Comparison of ENCODE assay signal across 19 cellular contexts in genomic region chr3:11619946-11620652, GRCh38. TPM values are rescaled to one million over a fixed set of nuclear protein-coding genes. Genes with fewer than 3 reads are reported as not detected.
DNase-seq lines count a peak whose midpoint lies in the region; ATAC-seq and TF ChIP-seq lines count a peak whose summit lies in the region.
"Had no signal": no experiment of that assay in that cellular context is flagged by ENCODE, and none has a peak within 500 bp of the region (broad histone marks: within the 10 kb centered on the region; RNA-seq: fewer than 3 reads in every experiment).

No MANE protein-coding gene starts in this region.

- in situ Hi-C loops in gastrocnemius medialis (cut with MboI; ENCODE audit: low sequenced_read_pairs in 4 of 4): no loop called here

- no peaks in the 10 kb centered on the region for H3K36me3 Mint-ChIP-seq in WTC11

- DNase-seq in Right ventricle myocardium superior: no peak
- no peak for DNase-seq in cardiac septum (ENCODE audit: low spot score)
- DNase-seq in WTC11 (ENCODE audit: low spot score): no peak
- DNase-seq in left lung: no peak
- no peak for DNase-seq in stomach
- DNase-seq in activated effector memory CD4-positive, alpha-beta T cell treated with anti-CD3 and anti-CD28 coated beads, Interleukin-2, amount 50 U/mL, for 16 hours: no peak
- DNase-seq in thyroid gland: no peak
- no peak for DNase-seq in gastrocnemius medialis
- DNase-seq: activated CD4-positive, CD25-positive, alpha-beta regulatory T cell treated with anti-CD3 and anti-CD28 coated beads, Interleukin-2, amount 50 U/mL, for 72 hours; activated T-cell treated with anti-CD3 and anti-CD28 coated beads, Interleukin-2, amount 50 U/mL, for 4 hours; amygdala; dermis blood vessel endothelial cell; GDM1; KBM-7; NCI-H1436; nucleus accumbens; RPMI8226; stimulated activated naive CD8-positive, alpha-beta T cell treated with anti-CD3 and anti-CD28 coated beads, Interleukin-15, amount 100 ng/mL, for 72 hours; T-helper 1 cell had no signal

- H3K4me1 ChIP-seq in left lung: peaks cover 0 to 69% of the 10 kb centered on the region in 2 donors
- H3K4me1 ChIP-seq in stomach: peaks cover 56 to 93% (median 77%) of the 10 kb centered on the region in 4 donors
- peaks cover 7 to 46% of the 10 kb centered on the region in 2 donors for H3K4me1 ChIP-seq in thyroid gland
- peaks cover 70 to 92% of the 10 kb centered on the region in 2 donors for H3K4me1 ChIP-seq in gastrocnemius medialis

- peaks cover 69% of the 10 kb centered on the region for H3K4me1 Mint-ChIP-seq in WTC11

- H3K27me3 Mint-ChIP-seq in WTC11 (ENCODE audit: low read depth): no peaks in the 10 kb centered on the region
- H3K27me3 Mint-ChIP-seq: stimulated activated naive CD8-positive, alpha-beta T cell treated with anti-CD3 and anti-CD28 coated beads, Interleukin-15, amount 100 ng/mL, for 72 hours had no signal

- no peaks in the 10 kb centered on the region for H3K9me3 ChIP-seq in left lung
- H3K9me3 ChIP-seq in stomach: no peaks in the 10 kb centered on the region
- H3K9me3 ChIP-seq in thyroid gland: no peaks in the 10 kb centered on the region
- no peaks in the 10 kb centered on the region for H3K9me3 ChIP-seq in gastrocnemius medialis

- CTCF ChIA-PET in WTC11 (lab: Charles Lee): interaction anchor here (0.6 to 1.5 kb wide), 2 partner anchors 19 to 150 kb away, joined by 3 to 6 read pairs; no protein-coding TSS in a partner anchor

- H3K4me3 ChIP-seq in left lung (no peak overlapping the region), stomach (no peak overlapping the region), thyroid gland (replicated peaks in 1 of 3) (no peak overlapping the region), gastrocnemius medialis (no peak overlapping the region)

- H3K27me3 ChIP-seq in left lung (no peaks in the 10 kb centered on the region), stomach (no peaks in the 10 kb centered on the region), thyroid gland (no peaks in the 10 kb centered on the region), gastrocnemius medialis (no peaks in the 10 kb centered on the region)

- H3K27ac ChIP-seq in left lung (no peak overlapping the region), stomach (peak overlapping the region; percentile 68 to 91 (median 76)), thyroid gland (no peak overlapping the region), gastrocnemius medialis (no peak overlapping the region)

- ATAC-seq in Right ventricle myocardium superior (ENCODE audit: poor library complexity) (peak; percentile 7), WTC11 (peak; percentile 14; the same call in 1 of the 2 replicates), left lung (peak; percentile 40), gastrocnemius medialis (no peak)
- ATAC-seq: activated T-cell treated with anti-CD3 and anti-CD28 coated beads, Interleukin-2, amount 50 U/mL, for 4 hours; stimulated activated naive CD8-positive, alpha-beta T cell treated with anti-CD3 and anti-CD28 coated beads, Interleukin-15, amount 100 ng/mL, for 72 hours had no signal

- intact Hi-C loops in Right ventricle myocardium superior (cut with DNase I): no loop called here
- intact Hi-C loops in cardiac septum (cut with DNase I): no loop called here
- intact Hi-C loops in left lung (cut with DNase I): no loop called here
- intact Hi-C loops in stomach (cut with DNase I; ENCODE audit: low total_unique reads): no loop called here
- intact Hi-C loops in thyroid gland (cut with DNase I): no loop called here
- intact Hi-C loops in gastrocnemius medialis (cut with DNase I; ENCODE audit: low total_unique reads): no loop called here

- H3K36me3 ChIP-seq in left lung (no peaks in the 10 kb centered on the region), stomach (no peaks in the 10 kb centered on the region), thyroid gland (no peaks in the 10 kb centered on the region), gastrocnemius medialis (no peaks in the 10 kb centered on the region)

- no peak overlapping the region for H3K4me3 Mint-ChIP-seq in WTC11
- H3K4me3 Mint-ChIP-seq: activated T-cell treated with anti-CD3 and anti-CD28 coated beads, Interleukin-2, amount 50 U/mL, for 4 hours had no signal

- 30 to 61% (median 51%) methylated on average over 10 to 11 of the region's 11 CpGs for WGBS in stomach, 5 donors
- 78 to 79% methylated on average over 11 of the region's 11 CpGs for WGBS in thyroid gland, 2 donors

- H3K9me3 Mint-ChIP-seq in WTC11: no peaks in the 10 kb centered on the region
- H3K9me3 Mint-ChIP-seq: activated T-cell treated with anti-CD3 and anti-CD28 coated beads, Interleukin-2, amount 50 U/mL, for 4 hours; stimulated activated naive CD8-positive, alpha-beta T cell treated with anti-CD3 and anti-CD28 coated beads, Interleukin-15, amount 100 ng/mL, for 72 hours had no signal

- POLR2A ChIA-PET in WTC11 (lab: Charles Lee): interaction anchor here (0.5 kb wide), 1 partner anchor 10 kb away, joined by 3 read pairs; no protein-coding TSS in a partner anchor

- TF ChIP-seq CTCF in WTC11 (IDR thresholded peaks at IDR 0.05): no peak
- TF ChIP-seq CTCF in left lung (IDR thresholded peaks at IDR 0.05): no peak
- TF ChIP-seq CTCF in stomach (IDR thresholded peaks at IDR 0.05): no peak
- TF ChIP-seq CTCF in thyroid gland (IDR thresholded peaks at IDR 0.05): no peak
- TF ChIP-seq CTCF in gastrocnemius medialis (IDR thresholded peaks at IDR 0.05 in 4 of 5, conservative IDR thresholded peaks at IDR 0.05 in 1 of 5): no peak

- TF ChIP-seq POLR2A in stomach (IDR thresholded peaks at IDR 0.05) (no peak), thyroid gland (IDR thresholded peaks at IDR 0.05) (no peak), gastrocnemius medialis (IDR thresholded peaks at IDR 0.05) (no peak)

- TF ChIP-seq EP300 in stomach (IDR thresholded peaks at IDR 0.05): no peak

- peak overlapping the region; percentile 38; the same call in 1 of the 2 replicates for H3K27ac Mint-ChIP-seq in WTC11

TF ChIP-seq in WTC11, 78 proteins besides CTCF, POLR2A, EP300 and RAD21 (continues in another document):
- TF ChIP-seq ZNF219 (CRISPR knock-in tag; IDR thresholded peaks at IDR 0.05; ENCODE audit: borderline replicate concordance): no peak
- TF ChIP-seq SMAD4 (CRISPR knock-in tag; IDR thresholded peaks at IDR 0.05): no peak
- no peak for TF ChIP-seq ATF1 (CRISPR knock-in tag; IDR thresholded peaks at IDR 0.05)
- TF ChIP-seq ZNF121 (CRISPR knock-in tag; IDR thresholded peaks at IDR 0.05): no peak
- TF ChIP-seq USF2 (CRISPR knock-in tag; IDR thresholded peaks at IDR 0.05): no peak
- no peak for TF ChIP-seq USF1 (CRISPR knock-in tag; IDR thresholded peaks at IDR 0.05)
- TF ChIP-seq ZNF281 (CRISPR knock-in tag; IDR thresholded peaks at IDR 0.05): no peak
- no peak for TF ChIP-seq E2F1 (CRISPR knock-in tag; IDR thresholded peaks at IDR 0.05)
- TF ChIP-seq ZNF138 (CRISPR knock-in tag; conservative IDR thresholded peaks at IDR 0.05): no peak
- no peak for TF ChIP-seq NFYB (CRISPR knock-in tag; conservative IDR thresholded peaks at IDR 0.05; ENCODE audit: low read depth)

RNA-seq across cellular contexts. Expression of gene VGLL4, which starts 23.6 kb away (rescaled TPM):
- total RNA-seq in Right ventricle myocardium superior (23.0 TPM), cardiac septum (40.7 TPM), WTC11 (2021) (42.2 to 43.8 TPM (median 43.0 TPM) in 3 replicates), left lung (10 to 100 TPM; 40.2 to 54.5 TPM), stomach (100 to 1,000 TPM in 2 of 5 donors, 10 to 100 TPM in 3; 15.2 to 147 (median 53.8) TPM), thyroid gland (100 to 1,000 TPM in 3 of 4 donors, 10 to 100 TPM in 1; 96.0 to 142 (median 131) TPM), gastrocnemius medialis (10 to 100 TPM in 3 of 4 donors, 1 to 10 TPM in 1; 8.9 to 20.9 (median 12.8) TPM)
- polyA plus RNA-seq in stomach: 10 to 100 TPM; 18.9 to 33.9 (median 26.0) TPM

Comparison
In these comparisons a context has a peak if more than half of its experiments do, and no peak if none do; other contexts are left out.
1. ATAC-seq: peak in Right ventricle myocardium superior (single experiment), WTC11 (single experiment) and left lung (single experiment); none in gastrocnemius medialis (0 of 2).
2. H3K27ac ChIP-seq: peak in stomach (5 of 5); none in left lung (0 of 2), thyroid gland (0 of 3) and gastrocnemius medialis (0 of 4).